ENCODE assay signal across 2 cellular contexts in genomic region chr9:106864533-106865143, GRCh38.
TF ChIP-seq lines count a peak whose summit lies in the region.

No MANE protein-coding gene starts in this region.

TF ChIP-seq in liver, 16 proteins besides CTCF, POLR2A, EP300 and RAD21 (continued from another document):
- TF ChIP-seq REST (IDR thresholded peaks at IDR 0.05) (no peak), NR2F2 (IDR thresholded peaks at IDR 0.05) (no peak), YY1 (IDR thresholded peaks at IDR 0.05) (no peak), JUND (IDR thresholded peaks at IDR 0.05) (no peak), GABPA (IDR thresholded peaks at IDR 0.05 in 1 of 2, conservative IDR thresholded peaks at IDR 0.05 in 1 of 2) (no peak)
TF ChIP-seq in liver: peak in this region for 0.

TF ChIP-seq in HepG2, 621 proteins besides CTCF, POLR2A, EP300 and RAD21 (continued from another document):
- TF ChIP-seq PAXIP1 (CRISPR knock-in tag; conservative IDR thresholded peaks at IDR 0.05) (no peak), ZSCAN9 (CRISPR knock-in tag; IDR thresholded peaks at IDR 0.05; ENCODE audit: borderline replicate concordance) (no peak), DPF2 (CRISPR knock-in tag; IDR thresholded peaks at IDR 0.05; ENCODE audit: borderline replicate concordance, low read depth) (no peak), SRSF1 (optimal IDR thresholded peaks at IDR 0.05; ENCODE audit: low read depth, low read length) (no peak), ZNF891 (CRISPR knock-in tag; IDR thresholded peaks at IDR 0.05) (no peak), FOXJ3 (CRISPR knock-in tag; IDR thresholded peaks at IDR 0.05; ENCODE audit: borderline replicate concordance) (no peak), ZNF563 (CRISPR knock-in tag; IDR thresholded peaks at IDR 0.05) (no peak), SMAD3 (CRISPR knock-in tag; IDR thresholded peaks at IDR 0.05) (no peak), ZBTB46 (CRISPR knock-in tag; IDR thresholded peaks at IDR 0.05; ENCODE audit: borderline replicate concordance) (no peak), MIER3 (CRISPR knock-in tag; IDR thresholded peaks at IDR 0.05; ENCODE audit: borderline replicate concordance) (no peak), ZNF597 (CRISPR knock-in tag; IDR thresholded peaks at IDR 0.05) (no peak), SP5 (CRISPR knock-in tag; IDR thresholded peaks at IDR 0.05; ENCODE audit: borderline replicate concordance, low read depth) (no peak), SAFB2 (CRISPR knock-in tag; IDR thresholded peaks at IDR 0.05; ENCODE audit: borderline replicate concordance, low read depth) (no peak), POGK (CRISPR knock-in tag; conservative IDR thresholded peaks at IDR 0.05) (no peak)
